In the genomic region with DNA sequence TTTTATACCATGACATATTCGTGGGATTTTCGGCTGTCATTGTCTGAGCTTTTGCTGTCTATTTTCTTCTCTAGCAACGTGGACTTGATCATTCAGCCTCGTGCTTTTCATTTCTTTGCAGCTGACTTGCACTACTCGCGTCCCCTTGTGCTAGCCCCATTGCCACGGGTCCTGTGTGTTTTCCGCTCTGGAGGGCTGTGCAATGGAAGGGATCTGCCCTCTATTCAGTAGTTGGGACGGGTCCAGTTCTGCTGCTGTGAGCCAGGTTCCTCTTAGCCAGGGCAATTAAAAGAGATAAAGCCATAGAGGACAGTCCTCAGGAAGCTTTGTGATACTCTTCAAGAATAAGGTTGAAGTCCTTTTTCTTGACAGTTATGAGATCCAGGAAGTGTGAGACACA, we compare ENCODE assay signal across 16 cellular contexts. TPM values are rescaled to one million over a fixed set of nuclear protein-coding genes. Genes with fewer than 3 reads are reported as not detected.
DNase-seq lines count a peak whose midpoint lies in the region; ATAC-seq and TF ChIP-seq lines count a peak whose summit lies in the region.
"Had no signal": no experiment of that assay in that cellular context is flagged by ENCODE, and none has a peak within 500 bp of the region (broad histone marks: within the 10 kb centered on the region; RNA-seq: fewer than 3 reads in every experiment).

No MANE protein-coding gene starts in this region.

- in situ Hi-C loops in HAP-1 (cut with MboI; ENCODE audit: low sequenced_read_pairs): no loop called here

- no peak overlapping the region for H3K4me3 Mint-ChIP-seq in nephron
- H3K4me3 Mint-ChIP-seq in activated CD8-positive, alpha-beta memory T cell treated with anti-CD3 and anti-CD28 coated beads, Interleukin-2, amount 10 ng/mL, durations not matched to agents 7 days and 5 days: no peak overlapping the region
- H3K4me3 Mint-ChIP-seq in activated T-helper 2 cell treated with anti-CD3 and anti-CD28 coated beads, Interferon-gamma antibody, Interleukin-2, Interleukin-4, amounts not matched to agents 10 μg/mL and 5 μg/mL and 100 μg/mL, durations not matched to agents 14 hours and 24 hours and 36 hours (ENCODE audit: low read depth): no peak overlapping the region
- H3K4me3 Mint-ChIP-seq: activated CD8-positive, alpha-beta T cell treated with anti-CD3 and anti-CD28 coated beads for 36 hours; stimulated activated effector memory CD8-positive, alpha-beta T cell treated with anti-CD3 and anti-CD28 coated beads, Interleukin-12 subunit alpha, Interleukin-12 subunit beta, amount 100 ng/mL, for 72 hours had no signal

- peak overlapping the region in 3 of 4 donors; percentile 69 to 80 (median 77) for H3K27ac ChIP-seq in esophagus squamous epithelium
- H3K27ac ChIP-seq in tibial nerve: peak overlapping the region; percentile 28 to 90 (median 84)

- peak; percentile 48 for DNase-seq in astrocyte of the hippocampus (ENCODE audit: low read depth, low spot score)
- DNase-seq in esophagus squamous epithelium (lab: John Stamatoyannopoulos, UW): no peak
- no peak for DNase-seq in tibial nerve (ENCODE audit: low spot score in 2 of 2)
- DNase-seq in activated CD8-positive, alpha-beta memory T cell treated with anti-CD3 and anti-CD28 coated beads, Interleukin-2, amount 10 ng/mL, durations not matched to agents 7 days and 5 days: no peak
- no peak for DNase-seq in activated T-helper 2 cell treated with anti-CD3 and anti-CD28 coated beads, Interferon-gamma antibody, Interleukin-2, Interleukin-4, amounts not matched to agents 10 μg/mL and 5 μg/mL and 100 μg/mL, durations not matched to agents 14 hours and 24 hours and 36 hours (ENCODE audit: low spot score)
- no peak for DNase-seq in HAP-1 (ENCODE audit: low spot score in 2 of 2)
- DNase-seq: activated CD8-positive, alpha-beta T cell treated with anti-CD3 and anti-CD28 coated beads for 36 hours; activated effector memory CD4-positive, alpha-beta T cell treated with Interleukin-2 at 50 U/mL for 16 hours; effector memory CD4-positive, alpha-beta T cell; mesendoderm; NCI-H2107; NCI-H82 had no signal

- TF ChIP-seq POLR2A in esophagus squamous epithelium (IDR thresholded peaks at IDR 0.05) (no peak), tibial nerve (IDR thresholded peaks at IDR 0.05) (no peak)

- H3K9me3 ChIP-seq in esophagus squamous epithelium: no peaks in the 10 kb centered on the region
- H3K9me3 ChIP-seq in tibial nerve: no peaks in the 10 kb centered on the region
- peaks cover 2% of the 10 kb centered on the region; the same call in 1 of the 2 replicates for H3K9me3 ChIP-seq in HAP-1

- no peak for ATAC-seq in activated CD8-positive, alpha-beta memory T cell treated with anti-CD3 and anti-CD28 coated beads, Interleukin-2, amount 10 ng/mL, durations not matched to agents 7 days and 5 days
- ATAC-seq: activated CD8-positive, alpha-beta T cell treated with anti-CD3 and anti-CD28 coated beads for 36 hours; Panc1; stimulated activated effector memory CD8-positive, alpha-beta T cell treated with anti-CD3 and anti-CD28 coated beads, Interleukin-12 subunit alpha, Interleukin-12 subunit beta, amount 100 ng/mL, for 72 hours had no signal

- 66 to 75% methylated on average over 6 to 8 of the region's 9 CpGs for WGBS in esophagus squamous epithelium, 2 donors
- WGBS in tibial nerve, 2 donors: 71 to 77% methylated on average over 9 of the region's 9 CpGs

- H3K4me1 ChIP-seq in esophagus squamous epithelium: peaks cover 17 to 91% (median 50%) of the 10 kb centered on the region in 3 donors
- H3K4me1 ChIP-seq in tibial nerve: peaks cover 0 to 97% (median 76%) of the 10 kb centered on the region in 4 donors
- peaks cover 30% of the 10 kb centered on the region for H3K4me1 ChIP-seq in HAP-1

- intact Hi-C loops in esophagus squamous epithelium (cut with DNase I): no loop called here
- intact Hi-C loops in activated T-helper 2 cell treated with anti-CD3 and anti-CD28 coated beads, Interferon-gamma antibody, Interleukin-2, Interleukin-4, amounts not matched to agents 10 μg/mL and 5 μg/mL and 100 μg/mL, durations not matched to agents 14 hours and 24 hours and 36 hours (cut with micrococcal nuclease): no loop called here

- no peak overlapping the region for H3K4me3 ChIP-seq in esophagus squamous epithelium
- H3K4me3 ChIP-seq in tibial nerve: no peak overlapping the region
- H3K4me3 ChIP-seq in HAP-1: no peak overlapping the region
- H3K4me3 ChIP-seq: skin epidermis had no signal

- H3K27me3 Mint-ChIP-seq in nephron (ENCODE audit: low read depth): no peaks in the 10 kb centered on the region
- H3K27me3 Mint-ChIP-seq in activated CD8-positive, alpha-beta memory T cell treated with anti-CD3 and anti-CD28 coated beads, Interleukin-2, amount 10 ng/mL, durations not matched to agents 7 days and 5 days: no peaks in the 10 kb centered on the region
- no peaks in the 10 kb centered on the region for H3K27me3 Mint-ChIP-seq in activated T-helper 2 cell treated with anti-CD3 and anti-CD28 coated beads, Interferon-gamma antibody, Interleukin-2, Interleukin-4, amounts not matched to agents 10 μg/mL and 5 μg/mL and 100 μg/mL, durations not matched to agents 14 hours and 24 hours and 36 hours (ENCODE audit: low read depth)
- H3K27me3 Mint-ChIP-seq: activated CD8-positive, alpha-beta T cell treated with anti-CD3 and anti-CD28 coated beads for 36 hours had no signal

- H3K36me3 Mint-ChIP-seq in nephron (ENCODE audit: low read depth): peaks cover 22% of the 10 kb centered on the region
- H3K36me3 Mint-ChIP-seq in activated CD8-positive, alpha-beta memory T cell treated with anti-CD3 and anti-CD28 coated beads, Interleukin-2, amount 10 ng/mL, durations not matched to agents 7 days and 5 days: peaks cover 85% of the 10 kb centered on the region
- H3K36me3 Mint-ChIP-seq in activated T-helper 2 cell treated with anti-CD3 and anti-CD28 coated beads, Interferon-gamma antibody, Interleukin-2, Interleukin-4, amounts not matched to agents 10 μg/mL and 5 μg/mL and 100 μg/mL, durations not matched to agents 14 hours and 24 hours and 36 hours (ENCODE audit: low read depth): peaks cover 82% of the 10 kb centered on the region

- peak overlapping the region in 2 of 3 experiments; percentile 5 to 91 for H3K27ac Mint-ChIP-seq in nephron
- H3K27ac Mint-ChIP-seq in activated CD8-positive, alpha-beta memory T cell treated with anti-CD3 and anti-CD28 coated beads, Interleukin-2, amount 10 ng/mL, durations not matched to agents 7 days and 5 days: no peak overlapping the region
- no peak overlapping the region for H3K27ac Mint-ChIP-seq in activated T-helper 2 cell treated with anti-CD3 and anti-CD28 coated beads, Interferon-gamma antibody, Interleukin-2, Interleukin-4, amounts not matched to agents 10 μg/mL and 5 μg/mL and 100 μg/mL, durations not matched to agents 14 hours and 24 hours and 36 hours
- H3K27ac Mint-ChIP-seq: activated CD8-positive, alpha-beta T cell treated with anti-CD3 and anti-CD28 coated beads for 36 hours had no signal

- CTCF ChIA-PET in activated CD8-positive, alpha-beta memory T cell treated with anti-CD3 and anti-CD28 coated beads, Interleukin-2, amount 10 ng/mL, durations not matched to agents 7 days and 5 days (lab: Charles Lee): no interaction called here

- H3K36me3 ChIP-seq in esophagus squamous epithelium (peaks cover 0 to 4% (median 0%) of the 10 kb centered on the region in 3 donors), tibial nerve (peaks cover 0 to 17% (median 0%) of the 10 kb centered on the region in 3 donors), HAP-1 (replicated peaks) (peaks cover 63% of the 10 kb centered on the region)

- H3K9me3 Mint-ChIP-seq in nephron: no peaks in the 10 kb centered on the region
- no peaks in the 10 kb centered on the region for H3K9me3 Mint-ChIP-seq in activated CD8-positive, alpha-beta memory T cell treated with anti-CD3 and anti-CD28 coated beads, Interleukin-2, amount 10 ng/mL, durations not matched to agents 7 days and 5 days (ENCODE audit: low read depth)
- no peaks in the 10 kb centered on the region for H3K9me3 Mint-ChIP-seq in activated T-helper 2 cell treated with anti-CD3 and anti-CD28 coated beads, Interferon-gamma antibody, Interleukin-2, Interleukin-4, amounts not matched to agents 10 μg/mL and 5 μg/mL and 100 μg/mL, durations not matched to agents 14 hours and 24 hours and 36 hours
- H3K9me3 Mint-ChIP-seq: activated CD8-positive, alpha-beta T cell treated with anti-CD3 and anti-CD28 coated beads for 36 hours; stimulated activated effector memory CD8-positive, alpha-beta T cell treated with anti-CD3 and anti-CD28 coated beads, Interleukin-12 subunit alpha, Interleukin-12 subunit beta, amount 100 ng/mL, for 72 hours had no signal

- peaks cover 67% of the 10 kb centered on the region for H3K4me1 Mint-ChIP-seq in nephron
- peaks cover 68% of the 10 kb centered on the region for H3K4me1 Mint-ChIP-seq in activated CD8-positive, alpha-beta memory T cell treated with anti-CD3 and anti-CD28 coated beads, Interleukin-2, amount 10 ng/mL, durations not matched to agents 7 days and 5 days
- H3K4me1 Mint-ChIP-seq in activated T-helper 2 cell treated with anti-CD3 and anti-CD28 coated beads, Interferon-gamma antibody, Interleukin-2, Interleukin-4, amounts not matched to agents 10 μg/mL and 5 μg/mL and 100 μg/mL, durations not matched to agents 14 hours and 24 hours and 36 hours (ENCODE audit: low read depth): peaks cover 61% of the 10 kb centered on the region

- peaks cover 0 to 37% (median 0%) of the 10 kb centered on the region in 4 donors for H3K27me3 ChIP-seq in esophagus squamous epithelium
- H3K27me3 ChIP-seq in tibial nerve: no peaks in the 10 kb centered on the region
- no peaks in the 10 kb centered on the region for H3K27me3 ChIP-seq in HAP-1 (ENCODE audit: low read depth)

- no peak for TF ChIP-seq EP300 in tibial nerve (IDR thresholded peaks at IDR 0.05)

- TF ChIP-seq CTCF in esophagus squamous epithelium (IDR thresholded peaks at IDR 0.05) (no peak), nephron (IDR thresholded peaks at IDR 0.05; ENCODE audit: unreplicated experiment in 3 of 3) (no peak), tibial nerve (IDR thresholded peaks at IDR 0.05) (no peak)

RNA-seq across cellular contexts. Expression of a gene that starts 17.6 kb away (rescaled TPM):
- total RNA-seq in esophagus squamous epithelium (10 to 100 TPM in 2 of 4 donors, 1 to 10 TPM in 2; 7.7 to 14.9 (median 10.9) TPM), tibial nerve (100 to 1,000 TPM; 107 to 205 (median 130) TPM)
- 100 to 1,000 TPM in 1 of 2 experiments, 10 to 100 TPM in 1; 84.5 to 114 TPM for total RNA-seq in activated CD8-positive, alpha-beta memory T cell treated with anti-CD3 and anti-CD28 coated beads, Interleukin-2, amount 10 ng/mL, durations not matched to agents 7 days and 5 days
- total RNA-seq in activated T-helper 2 cell treated with anti-CD3 and anti-CD28 coated beads, Interferon-gamma antibody, Interleukin-2, Interleukin-4, amounts not matched to agents 10 μg/mL and 5 μg/mL and 100 μg/mL, durations not matched to agents 14 hours and 24 hours and 36 hours: 34.5 and 35.0 TPM in 2 replicates

Comparison
In these comparisons a context has a peak if more than half of its experiments do, and no peak if none do; other contexts are left out.
1. H3K27ac Mint-ChIP-seq: peak in nephron (2 of 3); none in activated CD8-positive, alpha-beta memory T cell treated with anti-CD3 and anti-CD28 coated beads, Interleukin-2, amount 10 ng/mL, durations not matched to agents 7 days and 5 days (single experiment) and activated T-helper 2 cell treated with anti-CD3 and anti-CD28 coated beads, Interferon-gamma antibody, Interleukin-2, Interleukin-4, amounts not matched to agents 10 μg/mL and 5 μg/mL and 100 μg/mL, durations not matched to agents 14 hours and 24 hours and 36 hours (single experiment).